ENCODE assay signal across 2 cellular contexts in genomic region chr16:88466949-88467348, GRCh38.
TF ChIP-seq lines count a peak whose summit lies in the region.

No MANE protein-coding gene starts in this region.

TF ChIP-seq in liver, 16 proteins besides CTCF, POLR2A, EP300 and RAD21 (continued from another document):
- TF ChIP-seq, protein P1, sequence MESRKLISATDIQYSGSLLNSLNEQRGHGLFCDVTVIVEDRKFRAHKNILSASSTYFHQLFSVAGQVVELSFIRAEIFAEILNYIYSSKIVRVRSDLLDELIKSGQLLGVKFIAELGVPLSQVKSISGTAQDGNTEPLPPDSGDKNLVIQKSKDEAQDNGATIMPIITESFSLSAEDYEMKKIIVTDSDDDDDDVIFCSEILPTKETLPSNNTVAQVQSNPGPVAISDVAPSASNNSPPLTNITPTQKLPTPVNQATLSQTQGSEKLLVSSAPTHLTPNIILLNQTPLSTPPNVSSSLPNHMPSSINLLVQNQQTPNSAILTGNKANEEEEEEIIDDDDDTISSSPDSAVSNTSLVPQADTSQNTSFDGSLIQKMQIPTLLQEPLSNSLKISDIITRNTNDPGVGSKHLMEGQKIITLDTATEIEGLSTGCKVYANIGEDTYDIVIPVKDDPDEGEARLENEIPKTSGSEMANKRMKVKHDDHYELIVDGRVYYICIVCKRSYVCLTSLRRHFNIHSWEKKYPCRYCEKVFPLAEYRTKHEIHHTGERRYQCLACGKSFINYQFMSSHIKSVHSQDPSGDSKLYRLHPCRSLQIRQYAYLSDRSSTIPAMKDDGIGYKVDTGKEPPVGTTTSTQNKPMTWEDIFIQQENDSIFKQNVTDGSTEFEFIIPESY (IDR thresholded peaks at IDR 0.05): no peak
- TF ChIP-seq NR2F2 (IDR thresholded peaks at IDR 0.05): no peak
- TF ChIP-seq ATF3 (IDR thresholded peaks at IDR 0.05): no peak
- peak in 1 of 2 donors; percentile 40 for TF ChIP-seq RXRA (IDR thresholded peaks at IDR 0.05)
- no peak for TF ChIP-seq FOXA2 (IDR thresholded peaks at IDR 0.05)
- no peak for TF ChIP-seq GABPA (IDR thresholded peaks at IDR 0.05 in 1 of 2, conservative IDR thresholded peaks at IDR 0.05 in 1 of 2)
- TF ChIP-seq YY1 (IDR thresholded peaks at IDR 0.05): no peak
TF ChIP-seq in liver: peak in this region for 2.

TF ChIP-seq in HepG2, 621 proteins besides CTCF, POLR2A, EP300 and RAD21 (continued from another document):
- TF ChIP-seq, protein P2, sequence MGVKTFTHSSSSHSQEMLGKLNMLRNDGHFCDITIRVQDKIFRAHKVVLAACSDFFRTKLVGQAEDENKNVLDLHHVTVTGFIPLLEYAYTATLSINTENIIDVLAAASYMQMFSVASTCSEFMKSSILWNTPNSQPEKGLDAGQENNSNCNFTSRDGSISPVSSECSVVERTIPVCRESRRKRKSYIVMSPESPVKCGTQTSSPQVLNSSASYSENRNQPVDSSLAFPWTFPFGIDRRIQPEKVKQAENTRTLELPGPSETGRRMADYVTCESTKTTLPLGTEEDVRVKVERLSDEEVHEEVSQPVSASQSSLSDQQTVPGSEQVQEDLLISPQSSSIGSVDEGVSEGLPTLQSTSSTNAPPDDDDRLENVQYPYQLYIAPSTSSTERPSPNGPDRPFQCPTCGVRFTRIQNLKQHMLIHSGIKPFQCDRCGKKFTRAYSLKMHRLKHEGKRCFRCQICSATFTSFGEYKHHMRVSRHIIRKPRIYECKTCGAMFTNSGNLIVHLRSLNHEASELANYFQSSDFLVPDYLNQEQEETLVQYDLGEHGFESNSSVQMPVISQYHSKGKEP (CRISPR knock-in tag; IDR thresholded peaks at IDR 0.05): no peak
- no peak for TF ChIP-seq ATM (IDR thresholded peaks at IDR 0.05; ENCODE audit: borderline replicate concordance)
- TF ChIP-seq, protein P3, sequence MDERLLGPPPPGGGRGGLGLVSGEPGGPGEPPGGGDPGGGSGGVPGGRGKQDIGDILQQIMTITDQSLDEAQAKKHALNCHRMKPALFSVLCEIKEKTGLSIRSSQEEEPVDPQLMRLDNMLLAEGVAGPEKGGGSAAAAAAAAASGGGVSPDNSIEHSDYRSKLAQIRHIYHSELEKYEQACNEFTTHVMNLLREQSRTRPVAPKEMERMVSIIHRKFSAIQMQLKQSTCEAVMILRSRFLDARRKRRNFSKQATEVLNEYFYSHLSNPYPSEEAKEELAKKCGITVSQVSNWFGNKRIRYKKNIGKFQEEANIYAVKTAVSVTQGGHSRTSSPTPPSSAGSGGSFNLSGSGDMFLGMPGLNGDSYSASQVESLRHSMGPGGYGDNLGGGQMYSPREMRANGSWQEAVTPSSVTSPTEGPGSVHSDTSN (CRISPR knock-in tag; IDR thresholded peaks at IDR 0.05): no peak
- TF ChIP-seq, protein P4, sequence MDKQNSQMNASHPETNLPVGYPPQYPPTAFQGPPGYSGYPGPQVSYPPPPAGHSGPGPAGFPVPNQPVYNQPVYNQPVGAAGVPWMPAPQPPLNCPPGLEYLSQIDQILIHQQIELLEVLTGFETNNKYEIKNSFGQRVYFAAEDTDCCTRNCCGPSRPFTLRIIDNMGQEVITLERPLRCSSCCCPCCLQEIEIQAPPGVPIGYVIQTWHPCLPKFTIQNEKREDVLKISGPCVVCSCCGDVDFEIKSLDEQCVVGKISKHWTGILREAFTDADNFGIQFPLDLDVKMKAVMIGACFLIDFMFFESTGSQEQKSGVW (CRISPR knock-in tag; IDR thresholded peaks at IDR 0.05; ENCODE audit: borderline replicate concordance): no peak
- no peak for TF ChIP-seq ZSCAN31 (CRISPR knock-in tag; IDR thresholded peaks at IDR 0.05; ENCODE audit: low read depth)
- TF ChIP-seq, protein P5, sequence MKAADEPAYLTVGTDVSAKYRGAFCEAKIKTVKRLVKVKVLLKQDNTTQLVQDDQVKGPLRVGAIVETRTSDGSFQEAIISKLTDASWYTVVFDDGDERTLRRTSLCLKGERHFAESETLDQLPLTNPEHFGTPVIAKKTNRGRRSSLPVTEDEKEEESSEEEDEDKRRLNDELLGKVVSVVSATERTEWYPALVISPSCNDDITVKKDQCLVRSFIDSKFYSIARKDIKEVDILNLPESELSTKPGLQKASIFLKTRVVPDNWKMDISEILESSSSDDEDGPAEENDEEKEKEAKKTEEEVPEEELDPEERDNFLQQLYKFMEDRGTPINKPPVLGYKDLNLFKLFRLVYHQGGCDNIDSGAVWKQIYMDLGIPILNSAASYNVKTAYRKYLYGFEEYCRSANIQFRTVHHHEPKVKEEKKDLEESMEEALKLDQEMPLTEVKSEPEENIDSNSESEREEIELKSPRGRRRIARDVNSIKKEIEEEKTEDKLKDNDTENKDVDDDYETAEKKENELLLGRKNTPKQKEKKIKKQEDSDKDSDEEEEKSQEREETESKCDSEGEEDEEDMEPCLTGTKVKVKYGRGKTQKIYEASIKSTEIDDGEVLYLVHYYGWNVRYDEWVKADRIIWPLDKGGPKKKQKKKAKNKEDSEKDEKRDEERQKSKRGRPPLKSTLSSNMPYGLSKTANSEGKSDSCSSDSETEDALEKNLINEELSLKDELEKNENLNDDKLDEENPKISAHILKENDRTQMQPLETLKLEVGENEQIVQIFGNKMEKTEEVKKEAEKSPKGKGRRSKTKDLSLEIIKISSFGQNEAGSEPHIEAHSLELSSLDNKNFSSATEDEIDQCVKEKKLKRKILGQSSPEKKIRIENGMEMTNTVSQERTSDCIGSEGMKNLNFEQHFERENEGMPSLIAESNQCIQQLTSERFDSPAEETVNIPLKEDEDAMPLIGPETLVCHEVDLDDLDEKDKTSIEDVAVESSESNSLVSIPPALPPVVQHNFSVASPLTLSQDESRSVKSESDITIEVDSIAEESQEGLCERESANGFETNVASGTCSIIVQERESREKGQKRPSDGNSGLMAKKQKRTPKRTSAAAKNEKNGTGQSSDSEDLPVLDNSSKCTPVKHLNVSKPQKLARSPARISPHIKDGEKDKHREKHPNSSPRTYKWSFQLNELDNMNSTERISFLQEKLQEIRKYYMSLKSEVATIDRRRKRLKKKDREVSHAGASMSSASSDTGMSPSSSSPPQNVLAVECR (CRISPR knock-in tag; IDR thresholded peaks at IDR 0.05; ENCODE audit: borderline replicate concordance): no peak
- TF ChIP-seq ELK4 (CRISPR knock-in tag; IDR thresholded peaks at IDR 0.05; ENCODE audit: borderline replicate concordance): no peak
- TF ChIP-seq RARA (CRISPR knock-in tag; IDR thresholded peaks at IDR 0.05): no peak
- no peak for TF ChIP-seq ZNF350 (CRISPR knock-in tag; IDR thresholded peaks at IDR 0.05; ENCODE audit: borderline replicate concordance, low read depth)
